25 cellular contexts compared by ENCODE assay signal in genomic region chr2:178834086-178834485, GRCh38. TPM values are rescaled to one million over a fixed set of nuclear protein-coding genes. Genes with fewer than 3 reads are reported as not detected.
"Had no signal": no experiment of that assay in that cellular context is flagged by ENCODE, and none has a peak within 500 bp of the region (broad histone marks: within the 10 kb centered on the region; RNA-seq: fewer than 3 reads in every experiment).

No MANE protein-coding gene starts in this region.

- H3K27me3 ChIP-seq: esophagus squamous epithelium, hepatocyte, right lobe of liver, thyroid gland, vagina had no signal

- H3K9me3 ChIP-seq: esophagus squamous epithelium, mucosa of descending colon, right lobe of liver, thyroid gland, vagina had no signal

- ATAC-seq: effector memory CD8-positive, alpha-beta T cell; left colon; mucosa of descending colon; natural killer cell treated with Interleukin-12 subunit alpha and Interleukin-12 subunit beta and Interleukin-15 and Interleukin-18, amount 100 ng/mL, for 72 hours; right lobe of liver; stimulated activated naive CD8-positive, alpha-beta T cell treated with anti-CD3 and anti-CD28 coated beads, Interleukin-15, amount 100 ng/mL, for 72 hours had no signal

- FAIRE-seq: endometrium had no signal

- H3K4me3 ChIP-seq: coronary artery, esophagus squamous epithelium, hepatocyte, mucosa of descending colon, right lobe of liver, smooth muscle cell, thyroid gland, vagina had no signal

- DNase-seq: dermis blood vessel endothelial cell; effector memory CD8-positive, alpha-beta T cell; erythroblast; esophagus squamous epithelium; foreskin melanocyte; left colon; mesenchymal stem cell; mucosa of descending colon; naive B cell; right lobe of liver; stimulated activated CD4-positive, alpha-beta T cell treated with anti-CD3 and anti-CD28 coated beads, Interleukin-12 subunit alpha, Interleukin-12 subunit beta, amount 100 ng/mL, for 4 hours; stimulated activated CD4-positive, alpha-beta T cell treated with anti-CD3 and anti-CD28 coated beads, Interleukin-1b, Interleukin-23, amount 100 ng/mL, for 48 hours; stimulated activated CD4-positive, alpha-beta T cell treated with anti-CD3 and anti-CD28 coated beads, Interleukin-4, amount 100 ng/mL, for 1 hour; stimulated activated CD8-positive, alpha-beta memory T cell treated with anti-CD3 and anti-CD28 coated beads, Interleukin-4, amount 100 ng/mL, for 48 hours; stimulated activated naive CD4-positive, alpha-beta T cell; stimulated activated naive CD8-positive, alpha-beta T cell treated with anti-CD3 and anti-CD28 coated beads, Interleukin-15, amount 100 ng/mL, for 72 hours; thyroid gland; trophoblast cell had no signal

- H3K36me3 ChIP-seq: esophagus squamous epithelium, right lobe of liver, thyroid gland, vagina had no signal

- H3K27ac ChIP-seq: coronary artery, esophagus squamous epithelium, hepatocyte, parathyroid adenoma, right lobe of liver, thyroid gland, vagina had no signal

- H3K4me1 ChIP-seq: esophagus squamous epithelium, parathyroid adenoma, right lobe of liver, thyroid gland, vagina had no signal

RNA-seq across cellular contexts. Expression of gene TTN, which starts 26.9 kb away (rescaled TPM):
- total RNA-seq: smooth muscle cell had no signal
